In the genomic region with DNA sequence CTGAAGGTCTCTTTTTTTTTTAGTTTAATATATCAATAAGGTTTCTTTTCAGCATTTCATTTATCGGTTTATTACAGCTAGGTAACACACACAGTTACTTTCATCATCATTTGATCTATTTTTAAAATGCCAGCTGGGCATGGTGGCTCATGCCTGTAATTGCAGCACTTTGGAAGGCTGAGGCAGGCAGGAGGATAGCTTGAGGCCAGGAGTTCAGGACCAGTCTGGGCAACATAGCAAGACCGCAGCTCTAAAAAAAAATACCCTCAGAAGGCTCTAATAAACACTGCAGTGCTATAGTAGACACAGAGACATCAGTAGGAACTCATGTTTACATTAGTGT, we compare ENCODE assay signal across 32 cellular contexts.
"Had no signal": no experiment of that assay in that cellular context is flagged by ENCODE, and none has a peak within 500 bp of the region (broad histone marks: within the 10 kb centered on the region; RNA-seq: fewer than 3 reads in every experiment).

No MANE protein-coding gene starts in this region.

- H3K4me1 Mint-ChIP-seq: central memory CD8-positive, alpha-beta T cell had no signal

- H3K27me3 Mint-ChIP-seq: brain had no signal

- H3K36me3 Mint-ChIP-seq: activated CD8-positive, alpha-beta memory T cell treated with anti-CD3 and anti-CD28 coated beads, Interleukin-2, amount 10 ng/mL, durations not matched to agents 7 days and 5 days; activated naive CD4-positive, alpha-beta T cell treated with anti-CD3 and anti-CD28 coated beads, Interleukin-2, amount 10 ng/mL, durations not matched to agents 7 days and 5 days; activated naive CD8-positive, alpha-beta T cell; T-cell had no signal

- H3K27ac Mint-ChIP-seq: activated CD4-positive, alpha-beta memory T cell treated with anti-CD3 and anti-CD28 coated beads, Interleukin-2, amount 10 ng/mL, durations not matched to agents 7 days and 5 days; activated CD8-positive, alpha-beta memory T cell treated with anti-CD3 and anti-CD28 coated beads, Interleukin-2, amount 10 ng/mL, durations not matched to agents 7 days and 5 days; activated naive CD4-positive, alpha-beta T cell treated with anti-CD3 and anti-CD28 coated beads, Interleukin-2, amount 10 ng/mL, durations not matched to agents 7 days and 5 days; activated naive CD8-positive, alpha-beta T cell; activated naive CD8-positive, alpha-beta T cell treated with anti-CD3 and anti-CD28 coated beads, Interleukin-2, amount 50 U/mL, for 24 hours; T-cell had no signal

- ATAC-seq: activated CD8-positive, alpha-beta memory T cell treated with anti-CD3 and anti-CD28 coated beads, Interleukin-2, amount 10 ng/mL, durations not matched to agents 7 days and 5 days; activated naive CD8-positive, alpha-beta T cell treated with anti-CD3 and anti-CD28 coated beads, Interleukin-2, amount 50 U/mL, for 24 hours; Panc1; SK-N-SH treated with all-trans-retinoic acid at 6 μM for 48 hours; T-cell had no signal

- H3K9me3 Mint-ChIP-seq: activated CD4-positive, alpha-beta memory T cell treated with anti-CD3 and anti-CD28 coated beads, Interleukin-2, amount 10 ng/mL, durations not matched to agents 7 days and 5 days; activated naive CD4-positive, alpha-beta T cell treated with anti-CD3 and anti-CD28 coated beads, Interleukin-2, amount 10 ng/mL, durations not matched to agents 7 days and 5 days; activated naive CD8-positive, alpha-beta T cell treated with anti-CD3 and anti-CD28 coated beads, Interleukin-2, amount 50 U/mL, for 24 hours; brain; central memory CD8-positive, alpha-beta T cell; T-cell had no signal

- H3K4me3 Mint-ChIP-seq: activated CD4-positive, alpha-beta memory T cell treated with anti-CD3 and anti-CD28 coated beads, Interleukin-2, amount 10 ng/mL, durations not matched to agents 7 days and 5 days; activated CD8-positive, alpha-beta memory T cell treated with anti-CD3 and anti-CD28 coated beads, Interleukin-2, amount 10 ng/mL, durations not matched to agents 7 days and 5 days; activated naive CD4-positive, alpha-beta T cell treated with anti-CD3 and anti-CD28 coated beads, Interleukin-2, amount 10 ng/mL, durations not matched to agents 7 days and 5 days; activated naive CD8-positive, alpha-beta T cell; activated naive CD8-positive, alpha-beta T cell treated with anti-CD3 and anti-CD28 coated beads, Interleukin-2, amount 50 U/mL, for 24 hours; central memory CD8-positive, alpha-beta T cell; T-cell had no signal

- H3K27ac ChIP-seq: KMS-11, WERI-Rb-1 had no signal

- DNase-seq: activated CD4-positive, alpha-beta memory T cell treated with anti-CD3 and anti-CD28 coated beads, Interleukin-2, amount 10 ng/mL, durations not matched to agents 7 days and 5 days; activated CD4-positive, alpha-beta T cell treated with anti-CD3 and anti-CD28 coated beads for 1 hour; activated CD4-positive, alpha-beta T cell treated with anti-CD3 and anti-CD28 coated beads for 48 hours; activated CD4-positive, CD25-positive, alpha-beta regulatory T cell; activated CD8-positive, alpha-beta memory T cell treated with anti-CD3 and anti-CD28 coated beads for 24 hours; activated CD8-positive, alpha-beta memory T cell treated with anti-CD3 and anti-CD28 coated beads, Interleukin-2, amount 10 ng/mL, durations not matched to agents 7 days and 5 days; activated CD8-positive, alpha-beta memory T cell treated with anti-CD3 and anti-CD28 coated beads, Interleukin-2, amount 50 U/mL, for 48 hours; activated effector memory CD4-positive, alpha-beta T cell treated with Interleukin-2 at 50 U/mL for 16 hours; activated naive CD4-positive, alpha-beta T cell treated with anti-CD3 and anti-CD28 coated beads, Interleukin-2, amount 10 ng/mL, durations not matched to agents 7 days and 5 days; activated naive CD8-positive, alpha-beta T cell treated with anti-CD3 and anti-CD28 coated beads, Interleukin-2, amount 50 U/mL, for 24 hours; activated T-cell treated with anti-CD3 and anti-CD28 coated beads, Interleukin-2, amount 50 U/mL, for 48 hours; NCI-H1105; NCI-H1417 treated with DMSO at 0.1 percent for 48 hours; NCI-H187 treated with DMSO at 0.1 percent for 48 hours; NCI-H2081; NCI-H2171 treated with DMSO at 0.1 percent for 48 hours; NCI-H226; NCI-H446 treated with DMSO at 0.1 percent for 48 hours; NCI-H524; NCI-H69; NCI-H82; SIG-M5; T-cell; T-helper 2 cell; T-helper 9 cell; WERI-Rb-1 had no signal
